ENCODE assay signal across 32 cellular contexts in genomic region chr22:41775338-41775737, GRCh38.
"Had no signal": no experiment of that assay in that cellular context is flagged by ENCODE, and none has a peak within 500 bp of the region (broad histone marks: within the 10 kb centered on the region; RNA-seq: fewer than 3 reads in every experiment).

No MANE protein-coding gene starts in this region.

- H3K27ac ChIP-seq: body of pancreas, brain microvascular endothelial cell, breast epithelium, VCaP had no signal

- H3K4me3 ChIP-seq: body of pancreas, breast epithelium had no signal

- H3K27me3 Mint-ChIP-seq: activated B cell treated with CpG ODN at 0.5 μM for 24 hours; activated CD4-positive, alpha-beta memory T cell treated with anti-CD3 and anti-CD28 coated beads for 36 hours; activated CD4-positive, alpha-beta T cell treated with anti-CD3 and anti-CD28 coated beads, Interleukin-2, amount 10 ng/mL, durations not matched to agents 24 days and 14 days; activated CD8-positive, alpha-beta T cell treated with anti-CD3 and anti-CD28 coated beads for 36 hours; activated naive CD4-positive, alpha-beta T cell treated with anti-CD3 and anti-CD28 coated beads, Interleukin-2, amount 50 U/mL, for 24 hours; activated naive CD8-positive, alpha-beta T cell; activated naive CD8-positive, alpha-beta T cell treated with anti-CD3 and anti-CD28 coated beads, Interleukin-2, amount 10 ng/mL, durations not matched to agents 7 days and 5 days; activated naive CD8-positive, alpha-beta T cell treated with anti-CD3 and anti-CD28 coated beads, Interleukin-2, amount 50 U/mL, for 24 hours; activated T-helper 17 cell treated with anti-CD3 and anti-CD28 coated beads, Interleukin-2, amount 50 U/mL, for 72 hours had no signal

- ATAC-seq: activated CD8-positive, alpha-beta T cell treated with anti-CD3 and anti-CD28 coated beads for 36 hours; activated naive CD8-positive, alpha-beta T cell treated with anti-CD3 and anti-CD28 coated beads, Interleukin-2, amount 50 U/mL, for 24 hours; activated T-cell treated with anti-CD3 and anti-CD28 coated beads, Interleukin-2, amount 50 U/mL, for 4 hours; activated T-cell treated with anti-CD3 and anti-CD28 coated beads, Interleukin-2, amount 50 U/mL, for 72 hours; activated T-helper 17 cell treated with anti-CD3 and anti-CD28 coated beads, Interleukin-2, amount 50 U/mL, for 72 hours; body of pancreas had no signal

- H3K9me3 Mint-ChIP-seq: activated B cell treated with CpG ODN at 0.5 μM for 24 hours; activated CD4-positive, alpha-beta memory T cell treated with anti-CD3 and anti-CD28 coated beads for 36 hours; activated CD4-positive, alpha-beta T cell treated with anti-CD3 and anti-CD28 coated beads, Interleukin-2, amount 10 ng/mL, durations not matched to agents 24 days and 14 days; activated CD8-positive, alpha-beta T cell treated with anti-CD3 and anti-CD28 coated beads for 36 hours; activated naive CD4-positive, alpha-beta T cell treated with anti-CD3 and anti-CD28 coated beads, Interleukin-2, amount 10 ng/mL, durations not matched to agents 7 days and 5 days; activated naive CD4-positive, alpha-beta T cell treated with anti-CD3 and anti-CD28 coated beads, Interleukin-2, amount 50 U/mL, for 24 hours; activated naive CD8-positive, alpha-beta T cell treated with anti-CD3 and anti-CD28 coated beads, Interleukin-2, amount 10 ng/mL, durations not matched to agents 7 days and 5 days; activated naive CD8-positive, alpha-beta T cell treated with anti-CD3 and anti-CD28 coated beads, Interleukin-2, amount 50 U/mL, for 24 hours; activated T-cell treated with anti-CD3 and anti-CD28 coated beads, Interleukin-2, amount 50 U/mL, for 4 hours; activated T-cell treated with anti-CD3 and anti-CD28 coated beads, Interleukin-2, amount 50 U/mL, for 72 hours; activated T-helper 1 cell treated with anti-CD3 and anti-CD28 coated beads, Interleukin-12 subunit alpha, Interleukin-12 subunit beta, Interleukin-2, Interleukin-4 antibody, amounts not matched to agents 30 ng/mL and 10 ng/mL and 1 ng/mL, durations not matched to agents 14 hours and 24 hours and 36 hours; activated T-helper 17 cell treated with anti-CD3 and anti-CD28 coated beads, Interleukin-2, amount 50 U/mL, for 72 hours; T-helper 1 cell treated with Interleukin-12 subunit alpha and Interleukin-12 subunit beta and Interleukin-4 antibody, amounts not matched to agents 30 μg/mL and 1 μg/mL, for 36 hours; T-helper 2 cell treated with Interferon-gamma antibody and Interleukin-4, amounts not matched to agents 5 μg/mL and 100 μg/mL, for 36 hours had no signal

- H3K36me3 ChIP-seq: brain microvascular endothelial cell, breast epithelium had no signal

- H3K27me3 ChIP-seq: body of pancreas, brain microvascular endothelial cell, breast epithelium had no signal

- DNase-seq: activated B cell treated with CpG ODN at 0.5 μM for 24 hours; activated CD4-positive, alpha-beta memory T cell treated with anti-CD3 and anti-CD28 coated beads for 36 hours; activated CD4-positive, alpha-beta T cell treated with anti-CD3 and anti-CD28 coated beads for 4 hours; activated CD4-positive, alpha-beta T cell treated with anti-CD3 and anti-CD28 coated beads, Interleukin-2, amount 10 ng/mL, durations not matched to agents 24 days and 14 days; activated CD4-positive, alpha-beta T cell treated with anti-CD3 and anti-CD28 coated beads, Interleukin-2, amount 50 U/mL, for 1 hour; activated CD4-positive, alpha-beta T cell treated with anti-CD3 and anti-CD28 coated beads, Interleukin-2, amount 50 U/mL, for 4 hours; activated CD4-positive, CD25-positive, alpha-beta regulatory T cell treated with anti-CD3 and anti-CD28 coated beads, Interleukin-2, amount 50 U/mL, for 72 hours; activated CD8-positive, alpha-beta memory T cell treated with anti-CD3 and anti-CD28 coated beads, Interleukin-2, amount 50 U/mL, for 4 hours; activated CD8-positive, alpha-beta T cell treated with anti-CD3 and anti-CD28 coated beads for 36 hours; activated effector memory CD4-positive, alpha-beta T cell treated with anti-CD3 and anti-CD28 coated beads, Interleukin-2, amount 50 U/mL, for 16 hours; activated gamma-delta T cell treated with Interleukin-2 at 50 U/mL for 16 hours; activated naive CD4-positive, alpha-beta T cell; activated naive CD4-positive, alpha-beta T cell treated with anti-CD3 and anti-CD28 coated beads, Interleukin-2, amount 10 ng/mL, durations not matched to agents 7 days and 5 days; activated naive CD8-positive, alpha-beta T cell treated with anti-CD3 and anti-CD28 coated beads, Interleukin-2, amount 10 ng/mL, durations not matched to agents 7 days and 5 days; activated naive CD8-positive, alpha-beta T cell treated with anti-CD3 and anti-CD28 coated beads, Interleukin-2, amount 50 U/mL, for 24 hours; activated T-cell treated with anti-CD3 and anti-CD28 coated beads for 4 hours; activated T-cell treated with anti-CD3 and anti-CD28 coated beads, Interleukin-2, amount 50 U/mL, for 1 hour; activated T-cell treated with anti-CD3 and anti-CD28 coated beads, Interleukin-2, amount 50 U/mL, for 4 hours; activated T-cell treated with anti-CD3 and anti-CD28 coated beads, Interleukin-2, amount 50 U/mL, for 72 hours; body of pancreas; brain microvascular endothelial cell; central memory CD4-positive, alpha-beta T cell; T-helper 2 cell; T-helper 9 cell had no signal

- H3K4me1 ChIP-seq: body of pancreas, breast epithelium had no signal

- H3K36me3 Mint-ChIP-seq: activated CD4-positive, alpha-beta memory T cell treated with anti-CD3 and anti-CD28 coated beads for 36 hours; activated naive CD4-positive, alpha-beta T cell treated with anti-CD3 and anti-CD28 coated beads, Interleukin-2, amount 50 U/mL, for 24 hours; activated naive CD8-positive, alpha-beta T cell; activated naive CD8-positive, alpha-beta T cell treated with anti-CD3 and anti-CD28 coated beads, Interleukin-2, amount 10 ng/mL, durations not matched to agents 7 days and 5 days had no signal

- H3K27ac Mint-ChIP-seq: activated B cell treated with CpG ODN at 0.5 μM for 24 hours; activated CD4-positive, alpha-beta memory T cell treated with anti-CD3 and anti-CD28 coated beads for 36 hours; activated CD4-positive, alpha-beta T cell treated with anti-CD3 and anti-CD28 coated beads, Interleukin-2, amount 10 ng/mL, durations not matched to agents 24 days and 14 days; activated CD8-positive, alpha-beta T cell treated with anti-CD3 and anti-CD28 coated beads for 36 hours; activated naive CD4-positive, alpha-beta T cell treated with anti-CD3 and anti-CD28 coated beads, Interleukin-2, amount 10 ng/mL, durations not matched to agents 7 days and 5 days; activated naive CD4-positive, alpha-beta T cell treated with anti-CD3 and anti-CD28 coated beads, Interleukin-2, amount 50 U/mL, for 24 hours; activated naive CD8-positive, alpha-beta T cell; activated naive CD8-positive, alpha-beta T cell treated with anti-CD3 and anti-CD28 coated beads, Interleukin-2, amount 10 ng/mL, durations not matched to agents 7 days and 5 days; activated naive CD8-positive, alpha-beta T cell treated with anti-CD3 and anti-CD28 coated beads, Interleukin-2, amount 50 U/mL, for 24 hours; activated T-cell treated with anti-CD3 and anti-CD28 coated beads, Interleukin-2, amount 50 U/mL, for 72 hours; activated T-helper 1 cell treated with anti-CD3 and anti-CD28 coated beads, Interleukin-12 subunit alpha, Interleukin-12 subunit beta, Interleukin-2, Interleukin-4 antibody, amounts not matched to agents 30 ng/mL and 10 ng/mL and 1 ng/mL, durations not matched to agents 14 hours and 24 hours and 36 hours; activated T-helper 17 cell treated with anti-CD3 and anti-CD28 coated beads, Interleukin-2, amount 50 U/mL, for 72 hours; T-helper 1 cell treated with Interleukin-12 subunit alpha and Interleukin-12 subunit beta and Interleukin-4 antibody, amounts not matched to agents 30 μg/mL and 1 μg/mL, for 36 hours; T-helper 2 cell treated with Interferon-gamma antibody and Interleukin-4, amounts not matched to agents 5 μg/mL and 100 μg/mL, for 36 hours had no signal

- H3K4me3 Mint-ChIP-seq: activated B cell treated with CpG ODN at 0.5 μM for 24 hours; activated CD4-positive, alpha-beta memory T cell treated with anti-CD3 and anti-CD28 coated beads for 36 hours; activated CD4-positive, alpha-beta T cell treated with anti-CD3 and anti-CD28 coated beads, Interleukin-2, amount 10 ng/mL, durations not matched to agents 24 days and 14 days; activated CD8-positive, alpha-beta T cell treated with anti-CD3 and anti-CD28 coated beads for 36 hours; activated naive CD4-positive, alpha-beta T cell treated with anti-CD3 and anti-CD28 coated beads, Interleukin-2, amount 10 ng/mL, durations not matched to agents 7 days and 5 days; activated naive CD4-positive, alpha-beta T cell treated with anti-CD3 and anti-CD28 coated beads, Interleukin-2, amount 50 U/mL, for 24 hours; activated naive CD8-positive, alpha-beta T cell; activated naive CD8-positive, alpha-beta T cell treated with anti-CD3 and anti-CD28 coated beads, Interleukin-2, amount 10 ng/mL, durations not matched to agents 7 days and 5 days; activated naive CD8-positive, alpha-beta T cell treated with anti-CD3 and anti-CD28 coated beads, Interleukin-2, amount 50 U/mL, for 24 hours; activated T-cell treated with anti-CD3 and anti-CD28 coated beads, Interleukin-2, amount 50 U/mL, for 4 hours; activated T-cell treated with anti-CD3 and anti-CD28 coated beads, Interleukin-2, amount 50 U/mL, for 72 hours; activated T-helper 1 cell treated with anti-CD3 and anti-CD28 coated beads, Interleukin-12 subunit alpha, Interleukin-12 subunit beta, Interleukin-2, Interleukin-4 antibody, amounts not matched to agents 30 ng/mL and 10 ng/mL and 1 ng/mL, durations not matched to agents 14 hours and 24 hours and 36 hours; activated T-helper 17 cell treated with anti-CD3 and anti-CD28 coated beads, Interleukin-2, amount 50 U/mL, for 72 hours; T-helper 1 cell treated with Interleukin-12 subunit alpha and Interleukin-12 subunit beta and Interleukin-4 antibody, amounts not matched to agents 30 μg/mL and 1 μg/mL, for 36 hours; T-helper 2 cell treated with Interferon-gamma antibody and Interleukin-4, amounts not matched to agents 5 μg/mL and 100 μg/mL, for 36 hours had no signal

- H3K9me3 ChIP-seq: body of pancreas, breast epithelium had no signal
